Comparison of ENCODE assay signal across 35 cellular contexts in the genomic region with DNA sequence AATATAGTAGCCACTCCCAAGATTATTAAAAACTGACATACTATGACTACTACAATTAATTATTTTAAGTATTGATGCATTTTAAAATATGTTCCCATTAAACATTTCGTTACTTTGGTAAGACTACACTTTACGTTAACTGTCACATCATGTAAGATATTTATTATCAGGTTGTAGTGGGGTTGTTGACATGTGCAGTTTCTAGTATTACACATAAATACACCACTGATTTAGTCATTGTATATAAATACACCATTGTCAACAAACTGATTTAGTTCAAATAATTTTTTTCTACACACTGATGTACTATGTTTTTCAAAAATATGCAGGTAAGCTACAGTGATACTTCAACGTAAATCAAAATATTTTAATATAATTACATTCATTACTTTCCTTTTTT. TPM values are rescaled to one million over a fixed set of nuclear protein-coding genes. Genes with fewer than 3 reads are reported as not detected.
"Had no signal": no experiment of that assay in that cellular context is flagged by ENCODE, and none has a peak within 500 bp of the region (broad histone marks: within the 10 kb centered on the region; RNA-seq: fewer than 3 reads in every experiment).

No MANE protein-coding gene starts in this region.

- H3K27ac ChIP-seq: KMS-11, RWPE1, WERI-Rb-1 had no signal

- H3K27ac Mint-ChIP-seq: activated CD4-positive, alpha-beta memory T cell treated with anti-CD3 and anti-CD28 coated beads, Interleukin-2, amount 10 ng/mL, durations not matched to agents 7 days and 5 days had no signal

- H3K4me3 Mint-ChIP-seq: activated CD4-positive, alpha-beta memory T cell treated with anti-CD3 and anti-CD28 coated beads, Interleukin-2, amount 10 ng/mL, durations not matched to agents 7 days and 5 days; activated CD8-positive, alpha-beta memory T cell treated with anti-CD3 and anti-CD28 coated beads, Interleukin-2, amount 10 ng/mL, durations not matched to agents 7 days and 5 days; brain had no signal

- ATAC-seq: activated CD8-positive, alpha-beta memory T cell treated with anti-CD3 and anti-CD28 coated beads, Interleukin-2, amount 10 ng/mL, durations not matched to agents 7 days and 5 days; PC-3; Right ventricle myocardium inferior had no signal

- DNase-seq: activated CD4-positive, alpha-beta memory T cell treated with anti-CD3 and anti-CD28 coated beads, Interleukin-2, amount 10 ng/mL, durations not matched to agents 7 days and 5 days; activated CD4-positive, alpha-beta T cell treated with anti-CD3 and anti-CD28 coated beads for 1 hour; activated CD4-positive, alpha-beta T cell treated with anti-CD3 and anti-CD28 coated beads for 48 hours; activated CD4-positive, CD25-positive, alpha-beta regulatory T cell; activated CD8-positive, alpha-beta memory T cell treated with anti-CD3 and anti-CD28 coated beads for 24 hours; activated CD8-positive, alpha-beta memory T cell treated with anti-CD3 and anti-CD28 coated beads, Interleukin-2, amount 10 ng/mL, durations not matched to agents 7 days and 5 days; activated CD8-positive, alpha-beta memory T cell treated with anti-CD3 and anti-CD28 coated beads, Interleukin-2, amount 50 U/mL, for 48 hours; activated effector memory CD4-positive, alpha-beta T cell treated with Interleukin-2 at 50 U/mL for 16 hours; activated naive CD4-positive, alpha-beta T cell treated with anti-CD3 and anti-CD28 coated beads, Interleukin-2, amount 50 U/mL, for 16 hours; activated T-cell treated with anti-CD3 and anti-CD28 coated beads, Interleukin-2, amount 50 U/mL, for 48 hours; anterior cingulate cortex; caudate nucleus; MM.1S; NCI-H1092 treated with DMSO at 0.1 percent for 48 hours; NCI-H1417; NCI-H1930; NCI-H2081 treated with DMSO at 0.1 percent for 48 hours; NCI-H226; NCI-H446 treated with DMSO at 0.1 percent for 48 hours; NCI-H524 treated with DMSO at 0.1 percent for 48 hours; PC-3; SIG-M5; SW 1271; T1000; WERI-Rb-1 had no signal

- H3K27me3 Mint-ChIP-seq: activated CD4-positive, alpha-beta memory T cell treated with anti-CD3 and anti-CD28 coated beads, Interleukin-2, amount 10 ng/mL, durations not matched to agents 7 days and 5 days; activated CD8-positive, alpha-beta memory T cell treated with anti-CD3 and anti-CD28 coated beads, Interleukin-2, amount 10 ng/mL, durations not matched to agents 7 days and 5 days; brain had no signal

- H3K9me3 Mint-ChIP-seq: activated CD4-positive, alpha-beta memory T cell treated with anti-CD3 and anti-CD28 coated beads, Interleukin-2, amount 10 ng/mL, durations not matched to agents 7 days and 5 days; brain had no signal

RNA-seq across cellular contexts. Expression of a gene that starts 17.0 kb away (rescaled TPM):
- total RNA-seq: activated CD4-positive, alpha-beta memory T cell treated with anti-CD3 and anti-CD28 coated beads, Interleukin-2, amount 10 ng/mL, durations not matched to agents 7 days and 5 days; activated CD8-positive, alpha-beta memory T cell treated with anti-CD3 and anti-CD28 coated beads, Interleukin-2, amount 10 ng/mL, durations not matched to agents 7 days and 5 days; bronchial epithelial cell; cerebellum; LHCN-M2; PC-3; Right ventricle myocardium inferior; SK-MEL-5; T-helper 1 cell treated with Interleukin-12 subunit alpha and Interleukin-12 subunit beta and Interleukin-4 antibody, amounts not matched to agents 30 ng/mL and 1 ng/mL, for 36 hours; T-helper 2 cell treated with Interferon-gamma antibody and Interleukin-4, amounts not matched to agents 100 ng/mL and 5 ng/mL, for 36 hours had no signal
